16 cellular contexts compared by ENCODE assay signal in the genomic region with DNA sequence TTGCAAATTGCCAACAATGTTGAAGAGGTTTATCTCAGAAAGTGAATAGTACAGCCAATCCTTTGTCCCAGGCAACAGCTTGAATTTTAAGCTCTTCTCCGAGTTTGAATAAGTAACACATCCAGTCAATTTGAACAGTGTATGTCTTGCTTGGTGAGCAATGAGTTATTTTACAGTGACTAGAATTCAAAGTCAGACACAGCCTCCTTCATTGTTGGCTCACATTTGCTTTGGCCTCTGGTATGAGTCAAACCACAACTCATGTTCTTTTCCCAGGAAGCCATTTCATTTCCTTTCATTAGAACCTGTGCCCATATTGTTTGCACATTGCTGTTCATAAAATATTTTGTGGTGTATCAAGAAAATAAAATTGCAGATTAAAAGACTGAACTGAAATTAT.
DNase-seq lines count a peak whose midpoint lies in the region; TF ChIP-seq lines count a peak whose summit lies in the region.
"Had no signal": no experiment of that assay in that cellular context is flagged by ENCODE, and none has a peak within 500 bp of the region (broad histone marks: within the 10 kb centered on the region; RNA-seq: fewer than 3 reads in every experiment).

No MANE protein-coding gene starts in this region.

- in situ Hi-C loops in astrocyte of the spinal cord (cut with HindIII; ENCODE audit: low sequenced_read_pairs): no loop called here

- DNase-seq in activated T-cell treated with anti-CD3 and anti-CD28 coated beads, Interleukin-2, amount 50 U/mL, for 24 hours: no peak
- DNase-seq in activated T-cell treated with anti-CD3 and anti-CD28 coated beads for 4 hours (no peak), astrocyte of the spinal cord (ENCODE audit: low read depth, low spot score) (peak; percentile 82), glomerular endothelial cell (ENCODE audit: extremely low read depth, low read depth, low spot score) (peak; percentile 74), stromal cell of bone marrow (ENCODE audit: low read depth) (peak; percentile 58), GDM1 (lab: John Stamatoyannopoulos, UW) (no peak), dorsolateral prefrontal cortex (no peak)
- DNase-seq in activated naive CD4-positive, alpha-beta T cell (lab: John Stamatoyannopoulos, UW): no peak
- DNase-seq: 8988T; activated gamma-delta T cell treated with Interleukin-2 at 50 U/mL for 16 hours; CD8-positive, alpha-beta memory T cell; Kasumi-1; mesendoderm; NCI-H2029; NCI-H748 treated with DMSO at 0.1 percent for 48 hours; occipital lobe had no signal

- H3K36me3 Mint-ChIP-seq in activated T-cell treated with anti-CD3 and anti-CD28 coated beads, Interleukin-2, amount 50 U/mL, for 24 hours (ENCODE audit: low read depth): no peaks in the 10 kb centered on the region
- H3K36me3 Mint-ChIP-seq: CD8-positive, alpha-beta memory T cell had no signal

- H3K27me3 Mint-ChIP-seq in activated T-cell treated with anti-CD3 and anti-CD28 coated beads, Interleukin-2, amount 50 U/mL, for 24 hours: peaks cover 3% of the 10 kb centered on the region
- H3K27me3 Mint-ChIP-seq: CD8-positive, alpha-beta memory T cell had no signal

- H3K27ac ChIP-seq in dorsolateral prefrontal cortex: no peak overlapping the region

- TF ChIP-seq CTCF in astrocyte of the spinal cord (IDR thresholded peaks at IDR 0.05; ENCODE audit: low read depth, low read length) (no peak), dorsolateral prefrontal cortex (IDR thresholded peaks at IDR 0.05 in 54 of 56, conservative IDR thresholded peaks at IDR 0.05 in 2 of 56; ENCODE audit: low read depth in 1 of 56, partially characterized antibody in 56 of 56) (no peak)

- H3K9me3 Mint-ChIP-seq in activated T-cell treated with anti-CD3 and anti-CD28 coated beads, Interleukin-2, amount 50 U/mL, for 24 hours: peaks cover 5% of the 10 kb centered on the region
- H3K9me3 Mint-ChIP-seq: CD8-positive, alpha-beta memory T cell had no signal

- no peak overlapping the region for H3K4me3 Mint-ChIP-seq in activated T-cell treated with anti-CD3 and anti-CD28 coated beads, Interleukin-2, amount 50 U/mL, for 24 hours
- H3K4me3 Mint-ChIP-seq: CD8-positive, alpha-beta memory T cell had no signal

- H3K4me3 ChIP-seq in astrocyte of the spinal cord (ENCODE audit: low read depth, low read length): no peak overlapping the region
- no peak overlapping the region for H3K4me3 ChIP-seq in dorsolateral prefrontal cortex

- peak overlapping the region; percentile 40 for H3K27ac Mint-ChIP-seq in activated T-cell treated with anti-CD3 and anti-CD28 coated beads, Interleukin-2, amount 50 U/mL, for 24 hours
- H3K27ac Mint-ChIP-seq: CD8-positive, alpha-beta memory T cell had no signal

- intact Hi-C loops in dorsolateral prefrontal cortex (cut with DNase I): no loop called here

- no peaks in the 10 kb centered on the region for H3K27me3 ChIP-seq in dorsolateral prefrontal cortex

- H3K4me1 Mint-ChIP-seq in activated T-cell treated with anti-CD3 and anti-CD28 coated beads, Interleukin-2, amount 50 U/mL, for 24 hours (ENCODE audit: low read depth): peaks cover 11% of the 10 kb centered on the region
- H3K4me1 Mint-ChIP-seq: CD8-positive, alpha-beta memory T cell had no signal

Comparison
In these comparisons a context has a peak if more than half of its experiments do, and no peak if none do; other contexts are left out.
1. DNase-seq: peak in astrocyte of the spinal cord (single experiment), glomerular endothelial cell (single experiment) and stromal cell of bone marrow (single experiment); none in activated T-cell treated with anti-CD3 and anti-CD28 coated beads, Interleukin-2, amount 50 U/mL, for 24 hours (single experiment), activated T-cell treated with anti-CD3 and anti-CD28 coated beads for 4 hours (single experiment), GDM1 (single experiment), dorsolateral prefrontal cortex (0 of 10) and activated naive CD4-positive, alpha-beta T cell (0 of 4).